In the genomic region with DNA sequence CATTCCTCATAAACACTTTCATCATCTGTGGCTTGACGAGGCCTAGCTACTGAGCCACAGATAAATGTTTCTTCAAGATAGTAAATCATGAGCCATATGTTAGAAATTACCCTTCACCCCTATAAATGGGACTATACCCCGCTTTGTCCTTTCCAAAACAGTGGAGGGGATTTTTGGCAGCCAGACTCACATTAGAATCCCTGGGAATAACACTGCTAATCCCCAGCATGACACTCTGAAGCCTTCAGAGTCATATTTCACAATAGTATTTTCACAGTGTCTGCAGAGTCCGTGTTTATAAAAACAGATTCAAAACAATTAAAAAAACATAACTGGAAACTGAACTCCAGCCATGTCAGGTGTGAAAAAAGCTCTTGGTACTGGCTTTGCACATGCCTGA, we compare ENCODE assay signal across 32 cellular contexts.
DNase-seq lines count a peak whose midpoint lies in the region; ATAC-seq and TF ChIP-seq lines count a peak whose summit lies in the region.
"Had no signal": no experiment of that assay in that cellular context is flagged by ENCODE, and none has a peak within 500 bp of the region (broad histone marks: within the 10 kb centered on the region; RNA-seq: fewer than 3 reads in every experiment).

No MANE protein-coding gene starts in this region.

- BruUV-seq in MCF 10A (replicated peaks; lab: Mats Ljungman, UMichigan) (no TSS peak), mammary epithelial cell (replicated peaks; lab: Mats Ljungman, UMichigan) (no TSS peak)

- H3K4me3 Mint-ChIP-seq in MCF 10A (ENCODE audit: unreplicated experiment), result no peak overlapping the region
- H3K4me3 Mint-ChIP-seq: CD14-positive monocyte; CD8-positive, alpha-beta memory T cell; IgD-negative memory B cell had no signal

- H3K9me3 ChIP-seq in mammary epithelial cell (replicated peaks; ENCODE audit: insufficient read depth, low read length) (no peaks in the 10 kb centered on the region), subcutaneous abdominal adipose tissue (ENCODE audit: control insufficient read depth in 5 of 5, low read length in 5 of 5) (no peaks in the 10 kb centered on the region), upper lobe of right lung (no peaks in the 10 kb centered on the region)
- H3K9me3 ChIP-seq: BE2C had no signal

- H3K79me2 ChIP-seq in mammary epithelial cell (ENCODE audit: insufficient read depth, low read length), result no peaks in the 10 kb centered on the region

- 39% methylated on average over 3 of the region's 3 CpGs for WGBS in mammary epithelial cell (ENCODE audit: low coverage, missing lambda C conversion rate)

- peaks cover 25% of the 10 kb centered on the region for H3K4me1 Mint-ChIP-seq in MCF 10A (ENCODE audit: insufficient read depth, unreplicated experiment)
- H3K4me1 Mint-ChIP-seq: CD8-positive, alpha-beta memory T cell; IgD-negative memory B cell had no signal

- in situ Hi-C loops in mammary epithelial cell (cut with MboI; ENCODE audit: low sequenced_read_pairs in 2 of 2), result no loop called here

- peak; percentile 33 for DNase-seq in MCF 10A (ENCODE audit: unreplicated experiment)
- DNase-seq in mammary epithelial cell, result no peak
- DNase-seq in fibroblast of the conjunctiva (ENCODE audit: low read depth), result peak; percentile 28
- peak; percentile 7 for DNase-seq in left kidney (ENCODE audit: low read depth, low spot score)
- DNase-seq in caudate nucleus (lab: John Stamatoyannopoulos, UW), result no peak
- no peak for DNase-seq in activated CD4-positive, alpha-beta T cell treated with anti-CD3 and anti-CD28 coated beads, Interleukin-2, amount 50 U/mL, for 4 hours
- no peak for DNase-seq in upper lobe of right lung
- DNase-seq: 8988T; ACHN; BE2C; CD8-positive, alpha-beta memory T cell; DMS 273 treated with DMSO at 0.1 percent for 48 hours; DMS79; GF-D8; HCEC 1CT; NCI-H1048; NCI-H1417; NCI-H1694; NCI-H2081; NCI-H2171; NCI-H226; NCI-H510A; NCI-H748 treated with DMSO at 0.1 percent for 48 hours; NK-92 treated with Interleukin-12 subunit alpha and Interleukin-12 subunit beta, amount 100 ng/mL, for 24 hours; PC-3; RPMI8226; SHP77 treated with DMSO at 0.1 percent for 48 hours had no signal

- TF ChIP-seq CTCF in MCF 10A (IDR thresholded peaks at IDR 0.05; ENCODE audit: unreplicated experiment), result no peak
- TF ChIP-seq CTCF in mammary epithelial cell (conservative IDR thresholded peaks at IDR 0.05 in 1 of 2, IDR thresholded peaks at IDR 0.05 in 1 of 2; ENCODE audit: extremely low read depth in 1 of 2, insufficient read depth in 1 of 2, low read depth in 1 of 2, low read length in 2 of 2), result no peak
- no peak for TF ChIP-seq CTCF in upper lobe of right lung (IDR thresholded peaks at IDR 0.05)

- H3K4me1 ChIP-seq in mammary epithelial cell (ENCODE audit: insufficient read depth, low read length) (no peaks in the 10 kb centered on the region), subcutaneous abdominal adipose tissue (ENCODE audit: control insufficient read depth in 5 of 5, insufficient read depth in 5 of 5, low read length in 5 of 5) (peaks cover 0 to 24% (median 14%) of the 10 kb centered on the region in 5 donors), upper lobe of right lung (peaks cover 6% of the 10 kb centered on the region)
- H3K4me1 ChIP-seq: BE2C had no signal

- H3K4me3 ChIP-seq in mammary epithelial cell (replicated peaks in 1 of 3; ENCODE audit: insufficient read depth in 1 of 3, low read depth in 2 of 3, low read length in 3 of 3) (no peak overlapping the region), subcutaneous abdominal adipose tissue (ENCODE audit: low read depth in 1 of 5, low read length in 5 of 5) (no peak overlapping the region), upper lobe of right lung (no peak overlapping the region)
- H3K4me3 ChIP-seq: SK-N-MC had no signal

- H2AFZ ChIP-seq in mammary epithelial cell (ENCODE audit: low read depth, low read length), result no peak overlapping the region

- peaks cover 2% of the 10 kb centered on the region for H3K27me3 ChIP-seq in mammary epithelial cell (ENCODE audit: insufficient read depth, low read length)
- H3K27me3 ChIP-seq in subcutaneous abdominal adipose tissue (ENCODE audit: control insufficient read depth in 5 of 5, insufficient read depth in 4 of 5, low read length in 5 of 5), result no peaks in the 10 kb centered on the region
- no peaks in the 10 kb centered on the region for H3K27me3 ChIP-seq in upper lobe of right lung
- H3K27me3 ChIP-seq: BE2C had no signal

- H3K27ac ChIP-seq in mammary epithelial cell (ENCODE audit: insufficient read depth, low read depth, low read length) (no peak overlapping the region), subcutaneous abdominal adipose tissue (ENCODE audit: low read depth, low read length) (peak overlapping the region; percentile 20), caudate nucleus (ENCODE audit: low read depth, low read length) (no peak overlapping the region), upper lobe of right lung (no peak overlapping the region)
- H3K27ac ChIP-seq: KMS-11, SK-N-MC had no signal

- H3K27ac Mint-ChIP-seq in MCF 10A (ENCODE audit: low read depth, unreplicated experiment), result no peak overlapping the region
- H3K27ac Mint-ChIP-seq: CD14-positive monocyte; CD8-positive, alpha-beta memory T cell; IgD-negative memory B cell had no signal

- H3K9ac ChIP-seq in mammary epithelial cell (ENCODE audit: insufficient read depth, low read length), result no peak overlapping the region
- no peak overlapping the region for H3K9ac ChIP-seq in subcutaneous abdominal adipose tissue (ENCODE audit: low read length in 5 of 5)
- H3K9ac ChIP-seq: KMS-11 had no signal

- no peaks in the 10 kb centered on the region for H3K9me3 Mint-ChIP-seq in MCF 10A (ENCODE audit: unreplicated experiment)
- H3K9me3 Mint-ChIP-seq: CD8-positive, alpha-beta memory T cell had no signal

- H3K27me3 Mint-ChIP-seq in MCF 10A (ENCODE audit: insufficient read depth, unreplicated experiment), result no peaks in the 10 kb centered on the region
- H3K27me3 Mint-ChIP-seq: IgD-negative memory B cell had no signal

- no peak for ATAC-seq in upper lobe of right lung
- ATAC-seq: PC-3 had no signal

- POLR2A ChIA-PET in MCF 10A (lab: Yijun Ruan, JAX), result no interaction called here

- H3K36me3 ChIP-seq in mammary epithelial cell (ENCODE audit: insufficient read depth, low read length), result no peaks in the 10 kb centered on the region
- no peaks in the 10 kb centered on the region for H3K36me3 ChIP-seq in subcutaneous abdominal adipose tissue (ENCODE audit: control insufficient read depth in 5 of 5, insufficient read depth in 5 of 5, low read length in 5 of 5)
- no peaks in the 10 kb centered on the region for H3K36me3 ChIP-seq in upper lobe of right lung
- H3K36me3 ChIP-seq: BE2C had no signal

- dilution Hi-C loops in mammary epithelial cell (cut with HindIII; ENCODE audit: low sequenced_read_pairs), result no loop called here

- CTCF ChIA-PET in MCF 10A (lab: Yijun Ruan, JAX), result interaction anchor here (0.7 kb wide), 1 partner anchor 51 kb away, joined by 3 read pairs; no protein-coding TSS in a partner anchor
- CTCF ChIA-PET in mammary epithelial cell (lab: Charles Lee; ENCODE audit: low non-redundant PET), result interaction anchor here (0.6 to 0.8 kb wide), 2 partner anchors 112 to 298 kb away, joined by 3 to 4 read pairs; no protein-coding TSS in a partner anchor

- H4K20me1 ChIP-seq in mammary epithelial cell (ENCODE audit: insufficient read depth, low read length), result no peaks in the 10 kb centered on the region

- H3K4me2 ChIP-seq in mammary epithelial cell (ENCODE audit: insufficient read depth, low read depth, low read length), result no peak overlapping the region
- H3K4me2 ChIP-seq: KMS-11 had no signal

- no peaks in the 10 kb centered on the region for H3K36me3 Mint-ChIP-seq in MCF 10A (ENCODE audit: insufficient read depth, unreplicated experiment)
- H3K36me3 Mint-ChIP-seq: CD14-positive monocyte, IgD-negative memory B cell had no signal

- intact Hi-C loops in MCF 10A (cut with micrococcal nuclease) (no loop called here), mammary epithelial cell (cut with micrococcal nuclease) (no loop called here), upper lobe of right lung (cut with DNase I) (no loop called here)

Comparison
In these comparisons a context has a peak if more than half of its experiments do, and no peak if none do; other contexts are left out.
1. DNase-seq: peak in MCF 10A (single experiment), fibroblast of the conjunctiva (single experiment) and left kidney (single experiment); none in mammary epithelial cell (single experiment), caudate nucleus (0 of 61), activated CD4-positive, alpha-beta T cell treated with anti-CD3 and anti-CD28 coated beads, Interleukin-2, amount 50 U/mL, for 4 hours (0 of 2) and upper lobe of right lung (single experiment).